Comparison of ENCODE assay signal across 7 cellular contexts in the genomic region with DNA sequence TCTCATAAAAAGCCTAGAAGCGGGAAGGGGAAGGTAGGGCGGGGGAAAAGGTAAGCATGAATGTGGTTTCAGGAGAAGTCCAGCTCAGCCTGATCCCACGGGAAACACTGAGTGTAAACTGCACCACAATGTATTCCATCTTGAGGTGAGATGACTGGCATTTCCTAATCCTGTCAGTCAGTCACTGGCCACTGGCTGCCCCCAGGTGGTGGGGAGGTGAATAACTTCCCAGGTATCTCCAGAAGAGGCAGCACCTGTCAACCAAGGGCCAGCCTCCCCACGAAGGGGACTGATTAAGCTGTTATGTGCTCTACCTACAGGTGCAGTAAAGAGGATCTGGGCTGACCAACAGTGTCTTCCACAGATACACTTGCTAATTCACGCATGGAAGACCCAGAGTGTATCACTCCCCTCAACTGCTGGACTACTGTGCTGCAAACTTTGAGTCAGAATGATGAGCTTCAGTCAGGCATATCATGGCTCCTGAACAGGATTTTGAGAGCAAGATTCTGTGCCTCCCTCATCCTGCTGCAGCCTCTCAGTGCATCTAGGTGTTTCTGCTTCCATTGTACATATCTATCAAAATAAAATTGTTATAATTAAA.
A peak's percentile ranks its signal among the peaks of the same experiment; 100 is the strongest.
DNase-seq lines count a peak whose midpoint lies in the region; ATAC-seq and TF ChIP-seq lines count a peak whose summit lies in the region.

No MANE protein-coding gene starts in this region.

- H3K4me1 ChIP-seq in esophagus squamous epithelium = no peaks in the 10 kb centered on the region

- peaks cover 5% of the 10 kb centered on the region for H3K27me3 Mint-ChIP-seq in activated CD4-positive, alpha-beta memory T cell treated with anti-CD3 and anti-CD28 coated beads, Interleukin-2, amount 10 ng/mL, durations not matched to agents 7 days and 5 days

- H3K4me3 Mint-ChIP-seq in activated CD4-positive, alpha-beta memory T cell treated with anti-CD3 and anti-CD28 coated beads, Interleukin-2, amount 10 ng/mL, durations not matched to agents 7 days and 5 days = no peak overlapping the region

- intact Hi-C loops in esophagus squamous epithelium (cut with DNase I) = loop anchor here (5.0 kb wide), 2 partner anchors 219 to 369 kb away; no protein-coding TSS in a partner anchor

- no peak for TF ChIP-seq POLR2A in esophagus squamous epithelium (IDR thresholded peaks at IDR 0.05)

- H3K4me3 ChIP-seq in esophagus squamous epithelium = no peak overlapping the region

- peak; percentile 53 for ATAC-seq in GM18867 (IDR thresholded peaks at IDR 0.05; ENCODE audit: unreplicated experiment)
- ATAC-seq in HG03521 (IDR thresholded peaks at IDR 0.05; ENCODE audit: unreplicated experiment) = no peak
- no peak for ATAC-seq in HG02642 (IDR thresholded peaks at IDR 0.05; ENCODE audit: poor library complexity, unreplicated experiment)

- H3K27me3 ChIP-seq in esophagus squamous epithelium = peaks cover 0 to 38% (median 0%) of the 10 kb centered on the region in 4 donors

- no peaks in the 10 kb centered on the region for H3K9me3 Mint-ChIP-seq in activated CD4-positive, alpha-beta memory T cell treated with anti-CD3 and anti-CD28 coated beads, Interleukin-2, amount 10 ng/mL, durations not matched to agents 7 days and 5 days

- H3K27ac ChIP-seq in esophagus squamous epithelium = no peak overlapping the region

- POLR2A ChIA-PET in activated CD4-positive, alpha-beta memory T cell treated with anti-CD3 and anti-CD28 coated beads, Interleukin-2, amount 10 ng/mL, durations not matched to agents 7 days and 5 days (lab: Charles Lee) = no interaction called here

- H3K36me3 Mint-ChIP-seq in activated CD4-positive, alpha-beta memory T cell treated with anti-CD3 and anti-CD28 coated beads, Interleukin-2, amount 10 ng/mL, durations not matched to agents 7 days and 5 days (ENCODE audit: low read depth) = no peaks in the 10 kb centered on the region

- H3K36me3 ChIP-seq in esophagus squamous epithelium = no peaks in the 10 kb centered on the region

- peak; percentile 24 to 91 (median 80) for TF ChIP-seq CTCF in esophagus squamous epithelium (IDR thresholded peaks at IDR 0.05)

- no peaks in the 10 kb centered on the region for H3K9me3 ChIP-seq in esophagus squamous epithelium

- no peak overlapping the region for H3K27ac Mint-ChIP-seq in activated CD4-positive, alpha-beta memory T cell treated with anti-CD3 and anti-CD28 coated beads, Interleukin-2, amount 10 ng/mL, durations not matched to agents 7 days and 5 days

- CTCF ChIA-PET in activated CD4-positive, alpha-beta memory T cell treated with anti-CD3 and anti-CD28 coated beads, Interleukin-2, amount 10 ng/mL, durations not matched to agents 7 days and 5 days (lab: Charles Lee) = interaction anchor here (0.9 to 6.0 kb wide), 5 partner anchors 16 to 368 kb away, joined by 3 to 37 read pairs (median 9); no protein-coding TSS in a partner anchor

- DNase-seq in NCI-H2107 treated with DMSO at 0.1 percent for 48 hours (lab: John Stamatoyannopoulos, UW; ENCODE audit: unreplicated experiment) = peak; percentile 54
- DNase-seq in activated CD4-positive, alpha-beta memory T cell treated with anti-CD3 and anti-CD28 coated beads, Interleukin-2, amount 10 ng/mL, durations not matched to agents 7 days and 5 days = peak; percentile 72
- DNase-seq in esophagus squamous epithelium (lab: John Stamatoyannopoulos, UW) = no peak
- peak; percentile 15 for DNase-seq in renal cortical epithelial cell (ENCODE audit: low read depth)

- WGBS in esophagus squamous epithelium, 2 donors = 33 to 42% methylated on average over 4 of the region's 5 CpGs

- no peaks in the 10 kb centered on the region for H3K4me1 Mint-ChIP-seq in activated CD4-positive, alpha-beta memory T cell treated with anti-CD3 and anti-CD28 coated beads, Interleukin-2, amount 10 ng/mL, durations not matched to agents 7 days and 5 days
